ENCODE assay signal across 13 cellular contexts in genomic region chr21:41659791-41660560, GRCh38.
DNase-seq lines count a peak whose midpoint lies in the region; ATAC-seq and TF ChIP-seq lines count a peak whose summit lies in the region.
"Had no signal": no experiment of that assay in that cellular context is flagged by ENCODE, and none has a peak within 500 bp of the region (broad histone marks: within the 10 kb centered on the region; RNA-seq: fewer than 3 reads in every experiment).

No MANE protein-coding gene starts in this region.

- H3K4me3 ChIP-seq in right atrium auricular region (no peak overlapping the region), ascending aorta (no peak overlapping the region), right lobe of liver (no peak overlapping the region), aorta (ENCODE audit: low read length in 2 of 2) (no peak overlapping the region)

- H3K9me3 ChIP-seq in right atrium auricular region (no peaks in the 10 kb centered on the region), ascending aorta (no peaks in the 10 kb centered on the region), right lobe of liver (no peaks in the 10 kb centered on the region), aorta (ENCODE audit: control insufficient read depth, low read length) (no peaks in the 10 kb centered on the region)

- ATAC-seq in left cardiac atrium, result peak; percentile 78 to 82
- ATAC-seq in right lobe of liver, result peak in 3 of 4 donors; percentile 40 to 74 (median 45)
- peak; percentile 79 for ATAC-seq in aorta (ENCODE audit: low FRiP score)
- ATAC-seq in HG02571 (IDR thresholded peaks at IDR 0.05; ENCODE audit: unreplicated experiment), result no peak
- no peak for ATAC-seq in GM19452 (IDR thresholded peaks at IDR 0.05; ENCODE audit: unreplicated experiment)
- ATAC-seq: activated CD4-positive, CD25-positive, alpha-beta regulatory T cell treated with anti-CD3 and anti-CD28 coated beads, Interleukin-2, amount 50 U/mL, for 24 hours had no signal

- H3K27ac ChIP-seq in right atrium auricular region (no peak overlapping the region), ascending aorta (peak overlapping the region; percentile 66 to 89), right lobe of liver (no peak overlapping the region), aorta (ENCODE audit: low read depth in 1 of 2, low read length in 2 of 2) (peak overlapping the region; percentile 44 to 75)

- H3K4me1 ChIP-seq in right atrium auricular region (no peaks in the 10 kb centered on the region), ascending aorta (peaks cover 0 to 14% of the 10 kb centered on the region in 2 donors), right lobe of liver (peaks cover 0 to 7% (median 0%) of the 10 kb centered on the region in 4 donors), aorta (ENCODE audit: control insufficient read depth in 1 of 2, insufficient read depth in 2 of 2, low read length in 2 of 2) (peaks cover 2 to 3% of the 10 kb centered on the region in 2 donors)

- TF ChIP-seq POLR2A in right lobe of liver (IDR thresholded peaks at IDR 0.05), result no peak

- DNase-seq in left cardiac atrium, result peak; percentile 64
- DNase-seq in right atrium auricular region (ENCODE audit: low spot score), result no peak
- DNase-seq in ascending aorta (ENCODE audit: low spot score in 2 of 2), result peak; percentile 73 to 97
- DNase-seq in right lobe of liver, result peak in 1 of 3 donors; percentile 74
- peak; percentile 93 to 95 for DNase-seq in aorta
- no peak for DNase-seq in dedifferentiated amniotic fluid mesenchymal stem cell (ENCODE audit: extremely low spot score)
- DNase-seq: foreskin melanocyte; NCI-H1436; NCI-H748 treated with DMSO at 0.1 percent for 48 hours; stimulated activated CD4-positive, alpha-beta T cell treated with anti-CD3 and anti-CD28 coated beads, Interleukin-2, amount 100 ng/mL, for 48 hours had no signal

- no peak for TF ChIP-seq CTCF in right atrium auricular region (IDR thresholded peaks at IDR 0.05)
- peak; percentile 72 to 74 (median 72) for TF ChIP-seq CTCF in ascending aorta (IDR thresholded peaks at IDR 0.05)
- TF ChIP-seq CTCF in right lobe of liver (IDR thresholded peaks at IDR 0.05), result peak in 1 of 4 donors; percentile 27

- no peaks in the 10 kb centered on the region for H3K27me3 ChIP-seq in right atrium auricular region
- H3K27me3 ChIP-seq in ascending aorta, result no peaks in the 10 kb centered on the region
- H3K27me3 ChIP-seq in right lobe of liver, result no peaks in the 10 kb centered on the region
- no peaks in the 10 kb centered on the region for H3K27me3 ChIP-seq in aorta (ENCODE audit: control insufficient read depth in 1 of 2, insufficient read depth in 2 of 2, low read length in 1 of 2)

- no peaks in the 10 kb centered on the region for H3K36me3 ChIP-seq in right atrium auricular region
- H3K36me3 ChIP-seq in ascending aorta, result no peaks in the 10 kb centered on the region
- no peaks in the 10 kb centered on the region for H3K36me3 ChIP-seq in right lobe of liver
- H3K36me3 ChIP-seq in aorta (ENCODE audit: control insufficient read depth in 1 of 2, insufficient read depth in 2 of 2, low read length in 1 of 2), result no peaks in the 10 kb centered on the region

- intact Hi-C loops in left cardiac atrium (cut with DNase I), result no loop called here
- intact Hi-C loops in ascending aorta (cut with DNase I), result loop anchor here (1.0 to 10.0 kb wide), 4 partner anchors 17 to 435 kb away; no protein-coding TSS in a partner anchor
- intact Hi-C loops in right lobe of liver (cut with DNase I), result no loop called here
- intact Hi-C loops in aorta (cut with DNase I), result loop anchor here (1.0 to 5.0 kb wide), 4 partner anchors 43 to 107 kb away; partner anchors contain the start of gene RIPK4 (in 1 of the 2)

- 53% methylated on average over 6 of the region's 16 CpGs for WGBS in right lobe of liver (ENCODE audit: insufficient coverage, low coverage, low lambda C conversion rate, missing lambda C conversion rate)
- 56 to 57% methylated on average over 16 of the region's 16 CpGs for WGBS in aorta, 2 donors

Comparison
In these comparisons a context has a peak if more than half of its experiments do, and no peak if none do; other contexts are left out.
1. DNase-seq: peak in left cardiac atrium (single experiment), ascending aorta (2 of 2) and aorta (2 of 2); none in right atrium auricular region (single experiment) and dedifferentiated amniotic fluid mesenchymal stem cell (single experiment).
2. ATAC-seq: peak in left cardiac atrium (2 of 2), right lobe of liver (3 of 4) and aorta (single experiment); none in HG02571 (single experiment) and GM19452 (single experiment).
3. H3K27ac ChIP-seq: peak in ascending aorta (2 of 2) and aorta (2 of 2); none in right atrium auricular region (0 of 2) and right lobe of liver (0 of 3).
4. CTCF ChIP-seq: peak in ascending aorta (3 of 3); none in right atrium auricular region (0 of 2).
5. intact Hi-C loops: an anchor here in ascending aorta (1.0 to 10.0 kb wide) and aorta (1.0 to 5.0 kb wide); none called in left cardiac atrium and right lobe of liver.